Comparison of ENCODE assay signal across 21 cellular contexts in the genomic region with DNA sequence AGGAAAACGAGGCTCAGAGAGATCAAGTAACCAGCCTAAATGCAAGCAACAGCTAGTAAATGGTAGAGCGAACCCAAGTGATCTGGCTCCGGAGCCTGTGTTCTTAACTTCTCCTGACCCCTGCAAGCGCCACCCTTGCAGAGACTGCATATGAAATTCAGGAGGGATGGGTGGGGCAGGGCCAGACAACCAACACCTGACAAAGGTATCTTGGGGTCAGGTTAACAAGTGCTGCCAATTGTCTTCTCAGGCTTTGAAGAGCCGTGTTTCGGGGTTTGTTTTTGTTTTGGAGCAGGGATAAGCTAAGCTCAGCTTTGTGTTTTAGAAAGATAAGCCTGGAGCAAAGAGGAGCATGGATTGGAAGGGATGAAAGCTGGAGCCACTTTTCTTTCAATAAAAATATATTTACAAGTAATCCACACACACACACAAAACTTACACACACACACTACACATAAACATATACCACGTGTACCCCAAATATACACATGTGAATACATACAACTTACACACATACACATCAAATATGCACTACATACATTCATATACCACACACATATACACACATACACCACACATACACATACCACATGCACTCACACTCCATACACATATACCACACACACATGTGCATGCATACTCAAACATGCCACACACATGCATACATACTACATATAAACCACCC.
DNase-seq lines count a peak whose midpoint lies in the region; ATAC-seq, FAIRE-seq and TF ChIP-seq lines count a peak whose summit lies in the region.
"Had no signal": no experiment of that assay in that cellular context is flagged by ENCODE, and none has a peak within 500 bp of the region (broad histone marks: within the 10 kb centered on the region; RNA-seq: fewer than 3 reads in every experiment).

No MANE protein-coding gene starts in this region.

- DNase-seq in activated T-cell treated with anti-CD3 and anti-CD28 coated beads, Interleukin-2, amount 50 U/mL, for 24 hours = no peak
- no peak for DNase-seq in activated T-cell treated with anti-CD3 and anti-CD28 coated beads, Interleukin-2, amount 50 U/mL, for 1 hour
- no peak for DNase-seq in activated naive CD8-positive, alpha-beta T cell treated with anti-CD3 and anti-CD28 coated beads for 36 hours
- DNase-seq in urothelium cell line (ENCODE audit: low spot score) = no peak
- DNase-seq in upper lobe of right lung = no peak
- no peak for DNase-seq in WERI-Rb-1
- DNase-seq: AML-193, DND-41, GF-D8, GM23248, KG1, NCI-H1092 treated with DMSO at 0.1 percent for 48 hours, NCI-H1694 treated with DMSO at 0.1 percent for 48 hours, NCI-H2171, NCI-H446 treated with DMSO at 0.1 percent for 48 hours, NCI-H82, Peyer's patch, Right ventricle myocardium superior had no signal

- H3K9me3 ChIP-seq in Loucy (ENCODE audit: insufficient read depth, low read depth, low read length) (no peaks in the 10 kb centered on the region), upper lobe of right lung (no peaks in the 10 kb centered on the region), WERI-Rb-1 (ENCODE audit: severe bottlenecking) (no peaks in the 10 kb centered on the region)
- H3K9me3 ChIP-seq: Peyer's patch had no signal

- peak; percentile 85 for FAIRE-seq in urothelium cell line (lab: Jason Lieb, UNC)
- FAIRE-seq: HTR-8/SVneo had no signal

- no peak overlapping the region for H3K27ac Mint-ChIP-seq in activated T-cell treated with anti-CD3 and anti-CD28 coated beads, Interleukin-2, amount 50 U/mL, for 24 hours
- H3K27ac Mint-ChIP-seq in activated naive CD8-positive, alpha-beta T cell treated with anti-CD3 and anti-CD28 coated beads for 36 hours = no peak overlapping the region
- H3K27ac Mint-ChIP-seq: CD4-positive, CD25-positive, alpha-beta regulatory T cell had no signal

- H3K4me2 ChIP-seq in Loucy (ENCODE audit: low read depth, low read length, poor library complexity, severe bottlenecking) = peak overlapping the region; percentile 71

- H3K79me2 ChIP-seq in Loucy (ENCODE audit: insufficient read depth, low read length) = no peaks in the 10 kb centered on the region

- ATAC-seq in upper lobe of right lung = no peak

- H3K4me1 ChIP-seq in Loucy (ENCODE audit: insufficient read depth, low read length, poor library complexity, severe bottlenecking) (peaks cover 63% of the 10 kb centered on the region), upper lobe of right lung (no peaks in the 10 kb centered on the region)
- H3K4me1 ChIP-seq: Peyer's patch had no signal

- H3K27me3 Mint-ChIP-seq in activated T-cell treated with anti-CD3 and anti-CD28 coated beads, Interleukin-2, amount 50 U/mL, for 24 hours = peaks cover 21% of the 10 kb centered on the region
- H3K27me3 Mint-ChIP-seq in activated naive CD8-positive, alpha-beta T cell treated with anti-CD3 and anti-CD28 coated beads for 36 hours = no peaks in the 10 kb centered on the region

- H4K20me1 ChIP-seq in Loucy (ENCODE audit: insufficient read depth, low read length, poor library complexity, severe bottlenecking) = no peaks in the 10 kb centered on the region

- H3K27me3 ChIP-seq in Loucy (ENCODE audit: insufficient read depth, low read length, poor library complexity, severe bottlenecking) (no peaks in the 10 kb centered on the region), upper lobe of right lung (no peaks in the 10 kb centered on the region), WERI-Rb-1 (ENCODE audit: insufficient read depth, low read depth, severe bottlenecking) (no peaks in the 10 kb centered on the region)
- H3K27me3 ChIP-seq: Peyer's patch had no signal

- peaks cover 4% of the 10 kb centered on the region for H3K9me3 Mint-ChIP-seq in activated T-cell treated with anti-CD3 and anti-CD28 coated beads, Interleukin-2, amount 50 U/mL, for 24 hours
- H3K9me3 Mint-ChIP-seq in activated naive CD8-positive, alpha-beta T cell treated with anti-CD3 and anti-CD28 coated beads for 36 hours = peaks cover 2% of the 10 kb centered on the region

- H3K9ac ChIP-seq in Loucy (ENCODE audit: low read depth, low read length, poor library complexity, severe bottlenecking) = peak overlapping the region; percentile 37
- H3K9ac ChIP-seq: GM23248 had no signal

- H3K4me3 ChIP-seq in Loucy (ENCODE audit: low read length, poor library complexity, severe bottlenecking) (peak overlapping the region; percentile 53), upper lobe of right lung (no peak overlapping the region), WERI-Rb-1 (ENCODE audit: low read depth, low read length) (no peak overlapping the region)
- H3K4me3 ChIP-seq: GM23248, Peyer's patch had no signal

- H3K27ac ChIP-seq in upper lobe of right lung (no peak overlapping the region), WERI-Rb-1 (no peak overlapping the region)
- H3K27ac ChIP-seq: GM23248, Peyer's patch had no signal

- intact Hi-C loops in upper lobe of right lung (cut with DNase I) = no loop called here

- TF ChIP-seq CTCF in Loucy (conservative IDR thresholded peaks at IDR 0.05; ENCODE audit: low read length) (no peak), upper lobe of right lung (IDR thresholded peaks at IDR 0.05) (no peak), WERI-Rb-1 (IDR thresholded peaks at IDR 0.05; ENCODE audit: low read depth, low read length) (no peak)

- H3K4me1 Mint-ChIP-seq in activated T-cell treated with anti-CD3 and anti-CD28 coated beads, Interleukin-2, amount 50 U/mL, for 24 hours (ENCODE audit: low read depth) = peaks cover 19% of the 10 kb centered on the region
- peaks cover 17% of the 10 kb centered on the region for H3K4me1 Mint-ChIP-seq in activated naive CD8-positive, alpha-beta T cell treated with anti-CD3 and anti-CD28 coated beads for 36 hours

- H3F3A ChIP-seq in Loucy (ENCODE audit: low read depth) = no peaks in the 10 kb centered on the region; the same call in 1 of the 2 replicates

- H3K36me3 ChIP-seq in Loucy (ENCODE audit: insufficient read depth, low read length) (no peaks in the 10 kb centered on the region), upper lobe of right lung (no peaks in the 10 kb centered on the region), WERI-Rb-1 (no peaks in the 10 kb centered on the region)
- H3K36me3 ChIP-seq: Peyer's patch had no signal

- H3K36me3 Mint-ChIP-seq in activated T-cell treated with anti-CD3 and anti-CD28 coated beads, Interleukin-2, amount 50 U/mL, for 24 hours (ENCODE audit: low read depth) = no peaks in the 10 kb centered on the region
- H3K36me3 Mint-ChIP-seq in activated naive CD8-positive, alpha-beta T cell treated with anti-CD3 and anti-CD28 coated beads for 36 hours = no peaks in the 10 kb centered on the region
- H3K36me3 Mint-ChIP-seq: CD4-positive, CD25-positive, alpha-beta regulatory T cell had no signal

- no peak overlapping the region for H2AFZ ChIP-seq in Loucy (ENCODE audit: low read length)
- H2AFZ ChIP-seq: GM23248 had no signal

- no peaks in the 10 kb centered on the region for H3K9me2 ChIP-seq in Loucy (replicated peaks; ENCODE audit: low read depth, low read length)

- peak overlapping the region; percentile 72 for H3K4me3 Mint-ChIP-seq in activated T-cell treated with anti-CD3 and anti-CD28 coated beads, Interleukin-2, amount 50 U/mL, for 24 hours
- peak overlapping the region; percentile 79 for H3K4me3 Mint-ChIP-seq in activated naive CD8-positive, alpha-beta T cell treated with anti-CD3 and anti-CD28 coated beads for 36 hours
